In genomic region chr2:206920310-206920709, GRCh38 we compare ENCODE assay signal across 25 cellular contexts. TPM values are rescaled to one million over a fixed set of nuclear protein-coding genes. Genes with fewer than 3 reads are reported as not detected.
DNase-seq lines count a peak whose midpoint lies in the region; ATAC-seq, FAIRE-seq and TF ChIP-seq lines count a peak whose summit lies in the region.
"Had no signal": no experiment of that assay in that cellular context is flagged by ENCODE, and none has a peak within 500 bp of the region (broad histone marks: within the 10 kb centered on the region; RNA-seq: fewer than 3 reads in every experiment).

No MANE protein-coding gene starts in this region.

- H3K9me3 Mint-ChIP-seq in osteocyte (ENCODE audit: unreplicated experiment): no peaks in the 10 kb centered on the region

- no peak overlapping the region for H3K27ac ChIP-seq in A549
- H3K27ac ChIP-seq: BLaER1, HL-60, Peyer's patch had no signal

- TF ChIP-seq RAD21 in A549 (conservative IDR thresholded peaks at IDR 0.05 in 1 of 2, IDR thresholded peaks at IDR 0.05 in 1 of 2): no peak

- H3K9ac ChIP-seq in Loucy (ENCODE audit: low read depth, low read length, poor library complexity, severe bottlenecking): no peak overlapping the region
- H3K9ac ChIP-seq: BLaER1 had no signal

- WGBS in A549 (ENCODE audit: missing lambda C conversion rate): 64% methylated on average over 3 of the region's 3 CpGs

- no peaks in the 10 kb centered on the region for H3K27me3 ChIP-seq in Loucy (ENCODE audit: insufficient read depth, low read length, poor library complexity, severe bottlenecking)
- H3K27me3 ChIP-seq: BLaER1, Peyer's patch had no signal

- H3K36me3 Mint-ChIP-seq in osteocyte (ENCODE audit: unreplicated experiment): no peaks in the 10 kb centered on the region

- H3K4me3 Mint-ChIP-seq in osteocyte (ENCODE audit: unreplicated experiment): no peak overlapping the region
- H3K4me3 Mint-ChIP-seq: CD4-positive, alpha-beta memory T cell; IgD-negative memory B cell had no signal

- H3K27ac Mint-ChIP-seq in osteocyte (ENCODE audit: unreplicated experiment): no peak overlapping the region
- H3K27ac Mint-ChIP-seq: CD4-positive, alpha-beta memory T cell; IgD-negative memory B cell had no signal

- FAIRE-seq in A549 (lab: Jason Lieb, UNC): no peak
- FAIRE-seq: G401.6 had no signal

- no peak overlapping the region for H3K4me2 ChIP-seq in A549
- H3K4me2 ChIP-seq in Loucy (ENCODE audit: low read depth, low read length, poor library complexity, severe bottlenecking): no peak overlapping the region
- H3K4me2 ChIP-seq: BLaER1 had no signal

- no peak overlapping the region for H3K4me3 ChIP-seq in A549
- no peak overlapping the region for H3K4me3 ChIP-seq in Loucy (ENCODE audit: low read length, poor library complexity, severe bottlenecking)
- no peak overlapping the region for H3K4me3 ChIP-seq in choroid plexus epithelial cell (ENCODE audit: low read depth, low read length)
- H3K4me3 ChIP-seq: BLaER1, Peyer's patch had no signal

- peaks cover 11% of the 10 kb centered on the region for H3K27me3 Mint-ChIP-seq in osteocyte (ENCODE audit: unreplicated experiment)

- POLR2A ChIA-PET in A549 (lab: Yijun Ruan, JAX): no interaction called here

- H4K20me1 ChIP-seq in Loucy (ENCODE audit: insufficient read depth, low read length, poor library complexity, severe bottlenecking): no peaks in the 10 kb centered on the region
- H4K20me1 ChIP-seq: BLaER1 had no signal

- TF ChIP-seq POLR2A in A549 (IDR thresholded peaks at IDR 0.05; ENCODE audit: low read length): no peak

- TF ChIP-seq CTCF in A549 (IDR thresholded peaks at IDR 0.05): no peak
- TF ChIP-seq CTCF in Loucy (conservative IDR thresholded peaks at IDR 0.05; ENCODE audit: low read length): 0 out of 2 replicates have a peak, but pooled peaks have one; percentile 11
- TF ChIP-seq CTCF in choroid plexus epithelial cell (conservative IDR thresholded peaks at IDR 0.05; ENCODE audit: low read depth, low read length): no peak
- no peak for TF ChIP-seq CTCF in osteocyte (IDR thresholded peaks at IDR 0.05)

- H3K9me3 ChIP-seq in A549 (no peaks in the 10 kb centered on the region; the same call in 2 of the 3 replicates), Loucy (ENCODE audit: insufficient read depth, low read depth, low read length) (no peaks in the 10 kb centered on the region)
- H3K9me3 ChIP-seq: BLaER1, Peyer's patch had no signal

- peaks cover 4% of the 10 kb centered on the region for H3K4me1 Mint-ChIP-seq in osteocyte (ENCODE audit: unreplicated experiment)
- H3K4me1 Mint-ChIP-seq: CD4-positive, alpha-beta memory T cell; IgD-negative memory B cell had no signal

- no peak overlapping the region for H2AFZ ChIP-seq in Loucy (ENCODE audit: low read length)

- H3K36me3 ChIP-seq in Loucy (ENCODE audit: insufficient read depth, low read length): no peaks in the 10 kb centered on the region
- H3K36me3 ChIP-seq: BLaER1, Peyer's patch had no signal

- no peak for TF ChIP-seq EP300 in A549 (IDR thresholded peaks at IDR 0.05)

- DNase-seq in A549 (ENCODE audit: low read depth in 1 of 2, low spot score in 1 of 2): no peak
- peak; percentile 13 for DNase-seq in choroid plexus epithelial cell (ENCODE audit: low read depth)
- DNase-seq in iPS-NIHi7 (ENCODE audit: extremely low spot score): peak; percentile 38
- DNase-seq in osteocyte (ENCODE audit: extremely low spot score, unreplicated experiment): no peak
- DNase-seq: CD4-positive, alpha-beta memory T cell; DMS79 treated with DMSO at 0.1 percent for 48 hours; HCEC 1CT; Kasumi-1; MM.1S; NCI-H1092; NCI-H1436 treated with DMSO at 0.1 percent for 48 hours; NCI-H2029 treated with DMSO at 0.1 percent for 48 hours; NK-92 treated with Interleukin-12 subunit alpha and Interleukin-12 subunit beta, amount 100 ng/mL, for 24 hours; Peyer's patch; Right ventricle myocardium superior had no signal

- H3K79me2 ChIP-seq in Loucy (ENCODE audit: insufficient read depth, low read length): no peaks in the 10 kb centered on the region

- CTCF ChIA-PET in A549 (lab: Yijun Ruan, JAX): no interaction called here

- no peaks in the 10 kb centered on the region for H3K9me2 ChIP-seq in Loucy (replicated peaks; ENCODE audit: low read depth, low read length)

- H3F3A ChIP-seq in Loucy (ENCODE audit: low read depth): no peaks in the 10 kb centered on the region

- ATAC-seq in A549 (no peak), GM21786 (IDR thresholded peaks at IDR 0.05; ENCODE audit: unreplicated experiment) (no peak), HG02678 (IDR thresholded peaks at IDR 0.05; ENCODE audit: unreplicated experiment) (no peak)

- no peaks in the 10 kb centered on the region for H3K4me1 ChIP-seq in A549
- H3K4me1 ChIP-seq in Loucy (ENCODE audit: insufficient read depth, low read length, poor library complexity, severe bottlenecking): no peaks in the 10 kb centered on the region
- H3K4me1 ChIP-seq: BLaER1, Peyer's patch had no signal

TF ChIP-seq in A549, 52 proteins besides CTCF, POLR2A, EP300 and RAD21:
- peak; percentile 98 for TF ChIP-seq MAFK (IDR thresholded peaks at IDR 0.05; ENCODE audit: partially characterized antibody)
- TF ChIP-seq CHD4 (IDR thresholded peaks at IDR 0.05; ENCODE audit: borderline replicate concordance): no peak

RNA-seq across cellular contexts. Expression of gene CPO, which starts 19.0 kb away (rescaled TPM):
- polyA plus RNA-seq in A549 (2011; rRNA removed): 0.09 and 0.15 TPM in 2 replicates
- 0.03 TPM in 1 of 2 replicates, not detected in the other for polyA plus RNA-seq in A549 (2012; cell fraction: cytosol; rRNA removed)
- 0.04 TPM in 1 of 2 replicates, not detected in the other for polyA plus RNA-seq in A549 (2012; cell fraction: nucleus; rRNA removed)
- 0.13 to 0.18 TPM (median 0.14 TPM) in 3 replicates for polyA plus RNA-seq in A549 (2017; fragmentation: RNase III; extraction: RNeasy Plus Mini Kit Qiagen cat#74134 plus additional on column Dnase treatment)
- polyA minus RNA-seq in A549 (2011; rRNA and poly(A)+ RNA removed): 0.17 and 0.19 TPM in 2 replicates
- total RNA-seq in osteocyte: not detected in 2 replicates
- total RNA-seq: A172; CD4-positive, alpha-beta memory T cell; HT1080; NCI-H460; Right ventricle myocardium superior had no signal
- polyA plus RNA-seq: CD4-positive, alpha-beta memory T cell; IgD-negative memory B cell had no signal

Comparison
In these comparisons a context has a peak if more than half of its experiments do, and no peak if none do; other contexts are left out.
1. DNase-seq: peak in choroid plexus epithelial cell (single experiment) and iPS-NIHi7 (single experiment); none in A549 (0 of 2) and osteocyte (single experiment).